8 cellular contexts compared by ENCODE assay signal in genomic region chr1:19113362-19114092, GRCh38.
DNase-seq lines count a peak whose midpoint lies in the region; ATAC-seq and TF ChIP-seq lines count a peak whose summit lies in the region.

No MANE protein-coding gene starts in this region.

- peak; percentile 71; the same call in 2 of the 3 replicates for TF ChIP-seq CTCF in GM12872 (IDR thresholded peaks at IDR 0.05; ENCODE audit: insufficient read depth, low read depth, low read length)
- TF ChIP-seq CTCF in OCI-LY7 (conservative IDR thresholded peaks at IDR 0.05; ENCODE audit: low read length) = peak; percentile 75

- peak; percentile 29 for DNase-seq in AG08396 (ENCODE audit: low spot score)
- peak; percentile 42 for DNase-seq in OCI-LY7 (ENCODE audit: low spot score)
- DNase-seq in activated naive CD8-positive, alpha-beta T cell treated with anti-CD3 and anti-CD28 coated beads, Interleukin-2, amount 50 U/mL, for 24 hours = peak; percentile 10
- peak in 1 of 2 donors; percentile 46 for DNase-seq in left colon
- no peak for DNase-seq in epidermal melanocyte (ENCODE audit: insufficient read length, low spot score)

- no peak overlapping the region for H2AFZ ChIP-seq in OCI-LY7 (ENCODE audit: low read length)

- POLR2A ChIA-PET in OCI-LY7 (lab: Charles Lee) = no interaction called here

- BruUV-seq in OCI-LY7 (replicated peaks; lab: Mats Ljungman, UMichigan) = no TSS peak

- peaks cover 99% of the 10 kb centered on the region for H3K36me3 ChIP-seq in OCI-LY7 (ENCODE audit: insufficient read depth, low read length)

- H3K9me3 Mint-ChIP-seq in activated naive CD8-positive, alpha-beta T cell treated with anti-CD3 and anti-CD28 coated beads, Interleukin-2, amount 50 U/mL, for 24 hours = no peaks in the 10 kb centered on the region

- no peak overlapping the region for H3K27ac Mint-ChIP-seq in activated naive CD8-positive, alpha-beta T cell treated with anti-CD3 and anti-CD28 coated beads, Interleukin-2, amount 50 U/mL, for 24 hours

- H3K4me1 ChIP-seq in OCI-LY7 (ENCODE audit: insufficient read depth, low read length, poor library complexity, severe bottlenecking) = no peaks in the 10 kb centered on the region

- no peaks in the 10 kb centered on the region for H3K9me3 ChIP-seq in OCI-LY7 (ENCODE audit: low read length)

- no peaks in the 10 kb centered on the region for H3K9me2 ChIP-seq in OCI-LY7 (ENCODE audit: insufficient read depth, low read length)

- H3K4me2 ChIP-seq in OCI-LY7 (ENCODE audit: low read length) = no peak overlapping the region

- no peaks in the 10 kb centered on the region for H4K20me1 ChIP-seq in OCI-LY7 (ENCODE audit: insufficient read depth, low read length)

- H3K4me3 ChIP-seq in OCI-LY7 (ENCODE audit: low read depth, low read length, poor library complexity, severe bottlenecking) = no peak overlapping the region

- CTCF ChIA-PET in OCI-LY7 (lab: Charles Lee; ENCODE audit: unreplicated experiment) = no interaction called here

- H3K4me3 Mint-ChIP-seq in activated naive CD8-positive, alpha-beta T cell treated with anti-CD3 and anti-CD28 coated beads, Interleukin-2, amount 50 U/mL, for 24 hours = no peak overlapping the region

- H3K27me3 Mint-ChIP-seq in activated naive CD8-positive, alpha-beta T cell treated with anti-CD3 and anti-CD28 coated beads, Interleukin-2, amount 50 U/mL, for 24 hours = no peaks in the 10 kb centered on the region

- no peaks in the 10 kb centered on the region for H3K79me2 ChIP-seq in OCI-LY7 (ENCODE audit: insufficient read depth, low read depth, low read length)

- H3K36me3 Mint-ChIP-seq in activated naive CD8-positive, alpha-beta T cell treated with anti-CD3 and anti-CD28 coated beads, Interleukin-2, amount 50 U/mL, for 24 hours (ENCODE audit: low read depth) = peaks cover 72% of the 10 kb centered on the region

- no peak overlapping the region for H3K27ac ChIP-seq in OCI-LY7 (ENCODE audit: low read depth, low read length, poor library complexity, severe bottlenecking)

- no peaks in the 10 kb centered on the region for H3K4me1 Mint-ChIP-seq in activated naive CD8-positive, alpha-beta T cell treated with anti-CD3 and anti-CD28 coated beads, Interleukin-2, amount 50 U/mL, for 24 hours

- intact Hi-C loops in OCI-LY7 (cut with micrococcal nuclease; ENCODE audit: unreplicated experiment) (loop anchor here (5.0 kb wide), 1 partner anchor 206 kb away; no protein-coding TSS in a partner anchor), left colon (cut with DNase I, micrococcal nuclease) (no loop called here)

- peak; percentile 31 for ATAC-seq in activated naive CD8-positive, alpha-beta T cell treated with anti-CD3 and anti-CD28 coated beads, Interleukin-2, amount 50 U/mL, for 24 hours
- ATAC-seq in left colon (peak; percentile 78), GM21360 (IDR thresholded peaks at IDR 0.05; ENCODE audit: unreplicated experiment) (no peak), HG02759 (IDR thresholded peaks at IDR 0.05; ENCODE audit: unreplicated experiment) (no peak)

Comparison
In these comparisons a context has a peak if more than half of its experiments do, and no peak if none do; other contexts are left out.
1. ATAC-seq: peak in activated naive CD8-positive, alpha-beta T cell treated with anti-CD3 and anti-CD28 coated beads, Interleukin-2, amount 50 U/mL, for 24 hours (single experiment) and left colon (single experiment); none in GM21360 (single experiment) and HG02759 (single experiment).